ENCODE assay signal across 26 cellular contexts in genomic region chr17:19020016-19020415, GRCh38. TPM values are rescaled to one million over a fixed set of nuclear protein-coding genes. Genes with fewer than 3 reads are reported as not detected.
DNase-seq lines count a peak whose midpoint lies in the region; ATAC-seq and TF ChIP-seq lines count a peak whose summit lies in the region.
"Had no signal": no experiment of that assay in that cellular context is flagged by ENCODE, and none has a peak within 500 bp of the region (broad histone marks: within the 10 kb centered on the region; RNA-seq: fewer than 3 reads in every experiment).

No MANE protein-coding gene starts in this region.

- H3K27ac ChIP-seq in heart right ventricle, result no peak overlapping the region
- H3K27ac ChIP-seq: C4-2B, colonic mucosa, foreskin keratinocyte, HL-60, Peyer's patch, prostate gland, thoracic aorta, VCaP had no signal

- CTCF ChIA-PET in T-cell (lab: Charles Lee), result no interaction called here

- H3K9me3 Mint-ChIP-seq in T-cell, result no peaks in the 10 kb centered on the region
- H3K9me3 Mint-ChIP-seq in stimulated activated naive B cell treated with anti-CD40 and anti-IgM and Interleukin-4, amounts not matched to agents 10 μg/mL and 1 μg/mL and 100 μg/mL, for 72 hours, result no peaks in the 10 kb centered on the region
- H3K9me3 Mint-ChIP-seq: effector memory CD8-positive, alpha-beta T cell; immature natural killer cell had no signal

- TF ChIP-seq CTCF in heart right ventricle (IDR thresholded peaks at IDR 0.05), result no peak

- H3K27me3 Mint-ChIP-seq in T-cell, result no peaks in the 10 kb centered on the region
- no peaks in the 10 kb centered on the region for H3K27me3 Mint-ChIP-seq in stimulated activated naive B cell treated with anti-CD40 and anti-IgM and Interleukin-4, amounts not matched to agents 10 μg/mL and 1 μg/mL and 100 μg/mL, for 72 hours

- H3K4me1 Mint-ChIP-seq in T-cell, result peaks cover 22 to 46% (median 39%) of the 10 kb centered on the region in 3 donors
- peaks cover 35 to 44% of the 10 kb centered on the region in 2 donors for H3K4me1 Mint-ChIP-seq in stimulated activated naive B cell treated with anti-CD40 and anti-IgM and Interleukin-4, amounts not matched to agents 10 μg/mL and 1 μg/mL and 100 μg/mL, for 72 hours
- H3K4me1 Mint-ChIP-seq: immature natural killer cell had no signal

- intact Hi-C loops in Right ventricle myocardium superior (cut with DNase I), result no loop called here
- intact Hi-C loops in heart right ventricle (cut with DNase I), result loop anchor here in 2 of 10 donors (5.0 to 10.0 kb wide), 2 partner anchors 45 to 53 kb away; no protein-coding TSS in a partner anchor
- intact Hi-C loops in left ventricle myocardium superior (cut with micrococcal nuclease), result no loop called here

- H3K27me3 ChIP-seq in heart right ventricle, result peaks cover 0 to 8% (median 0%) of the 10 kb centered on the region in 7 donors
- H3K27me3 ChIP-seq: colonic mucosa, foreskin keratinocyte, Peyer's patch had no signal

- H3K36me3 Mint-ChIP-seq in T-cell, result peaks cover 23% of the 10 kb centered on the region
- peaks cover 21 to 43% of the 10 kb centered on the region in 2 donors for H3K36me3 Mint-ChIP-seq in stimulated activated naive B cell treated with anti-CD40 and anti-IgM and Interleukin-4, amounts not matched to agents 10 μg/mL and 1 μg/mL and 100 μg/mL, for 72 hours

- no peaks in the 10 kb centered on the region for H3K4me1 ChIP-seq in heart right ventricle
- H3K4me1 ChIP-seq: foreskin keratinocyte, Peyer's patch, prostate gland had no signal

- no peak overlapping the region for H3K4me3 Mint-ChIP-seq in T-cell
- no peak overlapping the region for H3K4me3 Mint-ChIP-seq in stimulated activated naive B cell treated with anti-CD40 and anti-IgM and Interleukin-4, amounts not matched to agents 10 μg/mL and 1 μg/mL and 100 μg/mL, for 72 hours
- H3K4me3 Mint-ChIP-seq: effector memory CD8-positive, alpha-beta T cell; immature natural killer cell had no signal

- peak overlapping the region; percentile 31 to 38 for H3K27ac Mint-ChIP-seq in T-cell
- H3K27ac Mint-ChIP-seq in stimulated activated naive B cell treated with anti-CD40 and anti-IgM and Interleukin-4, amounts not matched to agents 10 μg/mL and 1 μg/mL and 100 μg/mL, for 72 hours, result peak overlapping the region; percentile 84
- H3K27ac Mint-ChIP-seq: effector memory CD8-positive, alpha-beta T cell; immature natural killer cell had no signal

- DNase-seq in Right ventricle myocardium superior (peak; percentile 9), heart right ventricle (no peak), T-cell (no peak), left ventricle myocardium superior (peak; percentile 9)
- no peak for DNase-seq in stimulated activated naive B cell treated with anti-CD40 and anti-IgM and Interleukin-4, amounts not matched to agents 10 μg/mL and 1 μg/mL and 100 μg/mL, for 72 hours
- DNase-seq: activated CD4-positive, alpha-beta T cell treated with anti-CD3 and anti-CD28 coated beads, Interleukin-2, amount 50 U/mL, for 48 hours; activated effector memory CD4-positive, alpha-beta T cell treated with anti-CD3 and anti-CD28 coated beads, Interleukin-2, amount 50 U/mL, for 16 hours; amniotic stem cell; colonic mucosa; effector memory CD8-positive, alpha-beta T cell; EL; foreskin keratinocyte; HCEC 1CT; immature natural killer cell; Peyer's patch; small intestine; stimulated activated CD4-positive, alpha-beta T cell treated with anti-CD3 and anti-CD28 coated beads, Interleukin-2, amount 100 ng/mL, for 24 hours had no signal

- POLR2A ChIA-PET in T-cell (lab: Charles Lee), result no interaction called here

- ATAC-seq in Right ventricle myocardium superior (ENCODE audit: poor library complexity) (no peak), heart right ventricle (no peak), T-cell (replicated peaks in 1 of 4) (no peak), left ventricle myocardium superior (no peak), HG02981 (IDR thresholded peaks at IDR 0.05; ENCODE audit: unreplicated experiment) (no peak), HG02885 (IDR thresholded peaks at IDR 0.05; ENCODE audit: poor library complexity, unreplicated experiment) (no peak)
- no peak for ATAC-seq in stimulated activated naive B cell treated with anti-CD40 and anti-IgM and Interleukin-4, amounts not matched to agents 10 μg/mL and 1 μg/mL and 100 μg/mL, for 72 hours (replicated peaks)
- ATAC-seq: effector memory CD8-positive, alpha-beta T cell; esophagus mucosa; foreskin keratinocyte had no signal

- no peak overlapping the region for H3K4me3 ChIP-seq in heart right ventricle
- H3K4me3 ChIP-seq: colonic mucosa, Peyer's patch, prostate gland, thoracic aorta had no signal

- no peaks in the 10 kb centered on the region for H3K9me3 ChIP-seq in heart right ventricle
- H3K9me3 ChIP-seq: colonic mucosa, Peyer's patch, prostate gland, thoracic aorta had no signal

- peaks cover 0 to 5% (median 0%) of the 10 kb centered on the region in 9 donors for H3K36me3 ChIP-seq in heart right ventricle
- H3K36me3 ChIP-seq: colonic mucosa, Peyer's patch, prostate gland, thoracic aorta had no signal

- 95 to 96% methylated on average over 3 of the region's 3 CpGs for WGBS in heart right ventricle, 2 donors

RNA-seq across cellular contexts. Expression of gene FAM83G, which starts 15.5 kb away (rescaled TPM):
- 1.9 TPM for total RNA-seq in Right ventricle myocardium superior
- total RNA-seq in heart right ventricle, result 1 to 10 TPM in 9 of 10 donors, under 1 TPM in 1; 0.96 to 4.0 (median 1.7) TPM
- polyA plus RNA-seq in heart right ventricle, result 1 to 10 TPM; 1.1 to 5.5 TPM
- total RNA-seq in T-cell, result 10 to 100 TPM in 3 of 5 donors, 1 to 10 TPM in 2; 4.9 to 23.3 (median 20.8) TPM
- 2.3 TPM for total RNA-seq in left ventricle myocardium superior

RNA-seq across cellular contexts. Expression of gene GRAP, which starts 26.7 kb away (rescaled TPM):
- total RNA-seq in Right ventricle myocardium superior (2.0 TPM), heart right ventricle (1 to 10 TPM in 9 of 10 donors, under 1 TPM in 1; 0.99 to 3.6 (median 2.2) TPM), T-cell (10 to 100 TPM; 26.5 to 95.2 (median 74.0) TPM), left ventricle myocardium superior (2.2 TPM)
- polyA plus RNA-seq in heart right ventricle, result 1 to 10 TPM; 2.6 to 3.7 TPM
- total RNA-seq: LHCN-M2 had no signal

Comparison
In these comparisons a context has a peak if more than half of its experiments do, and no peak if none do; other contexts are left out.
1. DNase-seq: peak in Right ventricle myocardium superior (single experiment) and left ventricle myocardium superior (single experiment); none in heart right ventricle (0 of 2), T-cell (0 of 34) and stimulated activated naive B cell treated with anti-CD40 and anti-IgM and Interleukin-4, amounts not matched to agents 10 μg/mL and 1 μg/mL and 100 μg/mL, for 72 hours (single experiment).